ENCODE assay signal across 41 cellular contexts in genomic region chr1:11041048-11041447, GRCh38. TPM values are rescaled to one million over a fixed set of nuclear protein-coding genes. Genes with fewer than 3 reads are reported as not detected.
"Had no signal": no experiment of that assay in that cellular context is flagged by ENCODE, and none has a peak within 500 bp of the region (broad histone marks: within the 10 kb centered on the region; RNA-seq: fewer than 3 reads in every experiment).

No MANE protein-coding gene starts in this region.

- H3K27me3 ChIP-seq: adrenal gland, ascending aorta, body of pancreas, brain microvascular endothelial cell, breast epithelium had no signal

- ATAC-seq: activated naive CD4-positive, alpha-beta T cell treated with anti-CD3 and anti-CD28 coated beads, Interleukin-2, amount 50 U/mL, for 72 hours; activated naive CD8-positive, alpha-beta T cell treated with anti-CD3 and anti-CD28 coated beads, Interleukin-2, amount 50 U/mL, for 24 hours; activated T-cell treated with anti-CD3 and anti-CD28 coated beads, Interleukin-2, amount 50 U/mL, for 4 hours; activated T-cell treated with anti-CD3 and anti-CD28 coated beads, Interleukin-2, amount 50 U/mL, for 72 hours; activated T-helper 17 cell treated with anti-CD3 and anti-CD28 coated beads, Interleukin-2, amount 50 U/mL, for 72 hours; body of pancreas had no signal

- H3K4me1 ChIP-seq: adrenal gland, body of pancreas, breast epithelium had no signal

- DNase-seq: activated effector memory CD4-positive, alpha-beta T cell treated with anti-CD3 and anti-CD28 coated beads, Interleukin-2, amount 50 U/mL, for 16 hours; activated effector memory CD4-positive, alpha-beta T cell treated with Interleukin-2 at 50 U/mL for 16 hours; activated gamma-delta T cell; activated gamma-delta T cell treated with Interleukin-2 at 50 U/mL for 16 hours; activated naive CD4-positive, alpha-beta T cell; activated naive CD4-positive, alpha-beta T cell treated with anti-CD3 and anti-CD28 coated beads for 36 hours; activated naive CD4-positive, alpha-beta T cell treated with anti-CD3 and anti-CD28 coated beads, Interleukin-2, amount 10 ng/mL, durations not matched to agents 7 days and 5 days; activated naive CD4-positive, alpha-beta T cell treated with anti-CD3 and anti-CD28 coated beads, Interleukin-2, amount 50 U/mL, for 16 hours; activated naive CD4-positive, alpha-beta T cell treated with Interleukin-2 at 50 U/mL for 16 hours; activated naive CD8-positive, alpha-beta T cell treated with anti-CD3 and anti-CD28 coated beads for 36 hours; activated naive CD8-positive, alpha-beta T cell treated with anti-CD3 and anti-CD28 coated beads, Interleukin-2, amount 10 ng/mL, durations not matched to agents 7 days and 5 days; activated naive CD8-positive, alpha-beta T cell treated with anti-CD3 and anti-CD28 coated beads, Interleukin-2, amount 50 U/mL, for 24 hours; activated T-cell treated with anti-CD3 and anti-CD28 coated beads, Interleukin-2, amount 50 U/mL, for 24 hours; activated T-cell treated with anti-CD3 and anti-CD28 coated beads, Interleukin-2, amount 50 U/mL, for 4 hours; activated T-cell treated with anti-CD3 and anti-CD28 coated beads, Interleukin-2, amount 50 U/mL, for 48 hours; activated T-cell treated with anti-CD3 and anti-CD28 coated beads, Interleukin-2, amount 50 U/mL, for 72 hours; adrenal gland; amniotic stem cell; amygdala; anterior cingulate cortex; aorta; body of pancreas; brain microvascular endothelial cell; caudate nucleus; central memory CD4-positive, alpha-beta T cell; cerebellar nuclear complex had no signal

- H3K9me3 Mint-ChIP-seq: activated naive CD4-positive, alpha-beta T cell treated with anti-CD3 and anti-CD28 coated beads for 36 hours; activated naive CD4-positive, alpha-beta T cell treated with anti-CD3 and anti-CD28 coated beads, Interleukin-2, amount 10 ng/mL, durations not matched to agents 7 days and 5 days; activated naive CD4-positive, alpha-beta T cell treated with anti-CD3 and anti-CD28 coated beads, Interleukin-2, amount 50 U/mL, for 24 hours; activated naive CD4-positive, alpha-beta T cell treated with anti-CD3 and anti-CD28 coated beads, Interleukin-2, amount 50 U/mL, for 72 hours; activated naive CD8-positive, alpha-beta T cell treated with anti-CD3 and anti-CD28 coated beads for 36 hours; activated naive CD8-positive, alpha-beta T cell treated with anti-CD3 and anti-CD28 coated beads, Interleukin-2, amount 10 ng/mL, durations not matched to agents 7 days and 5 days; activated naive CD8-positive, alpha-beta T cell treated with anti-CD3 and anti-CD28 coated beads, Interleukin-2, amount 50 U/mL, for 24 hours; activated T-cell treated with anti-CD3 and anti-CD28 coated beads, Interleukin-2, amount 50 U/mL, for 24 hours; activated T-cell treated with anti-CD3 and anti-CD28 coated beads, Interleukin-2, amount 50 U/mL, for 4 hours; activated T-cell treated with anti-CD3 and anti-CD28 coated beads, Interleukin-2, amount 50 U/mL, for 72 hours; activated T-helper 1 cell treated with anti-CD3 and anti-CD28 coated beads, Interleukin-12 subunit alpha, Interleukin-12 subunit beta, Interleukin-2, Interleukin-4 antibody, amounts not matched to agents 30 ng/mL and 10 ng/mL and 1 ng/mL, durations not matched to agents 14 hours and 24 hours and 36 hours; activated T-helper 17 cell treated with anti-CD3 and anti-CD28 coated beads, Interleukin-2, amount 50 U/mL, for 72 hours; activated T-helper 2 cell treated with anti-CD3 and anti-CD28 coated beads, Interferon-gamma antibody, Interleukin-2, Interleukin-4, amounts not matched to agents 10 μg/mL and 5 μg/mL and 100 μg/mL, durations not matched to agents 14 hours and 24 hours and 36 hours; brain; central memory CD8-positive, alpha-beta T cell had no signal

- FAIRE-seq: astrocyte, bronchial epithelial cell had no signal

- H3K9me3 ChIP-seq: adrenal gland, ascending aorta, body of pancreas, breast epithelium had no signal

- H3K4me3 Mint-ChIP-seq: activated naive CD4-positive, alpha-beta T cell treated with anti-CD3 and anti-CD28 coated beads for 36 hours; activated naive CD4-positive, alpha-beta T cell treated with anti-CD3 and anti-CD28 coated beads, Interleukin-2, amount 10 ng/mL, durations not matched to agents 7 days and 5 days; activated naive CD4-positive, alpha-beta T cell treated with anti-CD3 and anti-CD28 coated beads, Interleukin-2, amount 50 U/mL, for 24 hours; activated naive CD8-positive, alpha-beta T cell; activated naive CD8-positive, alpha-beta T cell treated with anti-CD3 and anti-CD28 coated beads for 36 hours; activated naive CD8-positive, alpha-beta T cell treated with anti-CD3 and anti-CD28 coated beads, Interleukin-2, amount 10 ng/mL, durations not matched to agents 7 days and 5 days; activated naive CD8-positive, alpha-beta T cell treated with anti-CD3 and anti-CD28 coated beads, Interleukin-2, amount 50 U/mL, for 24 hours; activated T-cell treated with anti-CD3 and anti-CD28 coated beads, Interleukin-2, amount 50 U/mL, for 24 hours; activated T-cell treated with anti-CD3 and anti-CD28 coated beads, Interleukin-2, amount 50 U/mL, for 4 hours; activated T-cell treated with anti-CD3 and anti-CD28 coated beads, Interleukin-2, amount 50 U/mL, for 72 hours; activated T-helper 1 cell treated with anti-CD3 and anti-CD28 coated beads, Interleukin-12 subunit alpha, Interleukin-12 subunit beta, Interleukin-2, Interleukin-4 antibody, amounts not matched to agents 30 ng/mL and 10 ng/mL and 1 ng/mL, durations not matched to agents 14 hours and 24 hours and 36 hours; activated T-helper 17 cell treated with anti-CD3 and anti-CD28 coated beads, Interleukin-2, amount 50 U/mL, for 72 hours; brain; central memory CD8-positive, alpha-beta T cell had no signal

- H3K27ac ChIP-seq: adrenal gland, ascending aorta, body of pancreas, brain microvascular endothelial cell, breast epithelium, cardiac muscle cell had no signal

- H3K4me3 ChIP-seq: adrenal gland, ascending aorta, body of pancreas, breast epithelium, cardiac muscle cell had no signal

- H3K36me3 ChIP-seq: adrenal gland, ascending aorta, brain microvascular endothelial cell, breast epithelium, cardiac muscle cell had no signal

- H3K27me3 Mint-ChIP-seq: activated naive CD4-positive, alpha-beta T cell treated with anti-CD3 and anti-CD28 coated beads, Interleukin-2, amount 10 ng/mL, durations not matched to agents 7 days and 5 days; activated naive CD4-positive, alpha-beta T cell treated with anti-CD3 and anti-CD28 coated beads, Interleukin-2, amount 50 U/mL, for 24 hours; activated naive CD8-positive, alpha-beta T cell; activated naive CD8-positive, alpha-beta T cell treated with anti-CD3 and anti-CD28 coated beads for 36 hours; activated naive CD8-positive, alpha-beta T cell treated with anti-CD3 and anti-CD28 coated beads, Interleukin-2, amount 10 ng/mL, durations not matched to agents 7 days and 5 days; activated naive CD8-positive, alpha-beta T cell treated with anti-CD3 and anti-CD28 coated beads, Interleukin-2, amount 50 U/mL, for 24 hours; activated T-cell treated with anti-CD3 and anti-CD28 coated beads, Interleukin-2, amount 50 U/mL, for 24 hours; activated T-helper 17 cell treated with anti-CD3 and anti-CD28 coated beads, Interleukin-2, amount 50 U/mL, for 72 hours; brain; central memory CD8-positive, alpha-beta T cell had no signal

- H3K27ac Mint-ChIP-seq: activated naive CD4-positive, alpha-beta T cell treated with anti-CD3 and anti-CD28 coated beads for 36 hours; activated naive CD4-positive, alpha-beta T cell treated with anti-CD3 and anti-CD28 coated beads, Interleukin-2, amount 10 ng/mL, durations not matched to agents 7 days and 5 days; activated naive CD4-positive, alpha-beta T cell treated with anti-CD3 and anti-CD28 coated beads, Interleukin-2, amount 50 U/mL, for 24 hours; activated naive CD4-positive, alpha-beta T cell treated with anti-CD3 and anti-CD28 coated beads, Interleukin-2, amount 50 U/mL, for 72 hours; activated naive CD8-positive, alpha-beta T cell; activated naive CD8-positive, alpha-beta T cell treated with anti-CD3 and anti-CD28 coated beads for 36 hours; activated naive CD8-positive, alpha-beta T cell treated with anti-CD3 and anti-CD28 coated beads, Interleukin-2, amount 10 ng/mL, durations not matched to agents 7 days and 5 days; activated naive CD8-positive, alpha-beta T cell treated with anti-CD3 and anti-CD28 coated beads, Interleukin-2, amount 50 U/mL, for 24 hours; activated T-cell treated with anti-CD3 and anti-CD28 coated beads, Interleukin-2, amount 50 U/mL, for 24 hours; activated T-cell treated with anti-CD3 and anti-CD28 coated beads, Interleukin-2, amount 50 U/mL, for 72 hours; activated T-helper 1 cell treated with anti-CD3 and anti-CD28 coated beads, Interleukin-12 subunit alpha, Interleukin-12 subunit beta, Interleukin-2, Interleukin-4 antibody, amounts not matched to agents 30 ng/mL and 10 ng/mL and 1 ng/mL, durations not matched to agents 14 hours and 24 hours and 36 hours; activated T-helper 17 cell treated with anti-CD3 and anti-CD28 coated beads, Interleukin-2, amount 50 U/mL, for 72 hours; activated T-helper 2 cell treated with anti-CD3 and anti-CD28 coated beads, Interferon-gamma antibody, Interleukin-2, Interleukin-4, amounts not matched to agents 10 μg/mL and 5 μg/mL and 100 μg/mL, durations not matched to agents 14 hours and 24 hours and 36 hours; brain had no signal

- H3K4me1 Mint-ChIP-seq: activated T-helper 17 cell treated with anti-CD3 and anti-CD28 coated beads, Interleukin-2, amount 50 U/mL, for 72 hours; central memory CD8-positive, alpha-beta T cell had no signal

- H3K36me3 Mint-ChIP-seq: activated naive CD4-positive, alpha-beta T cell treated with anti-CD3 and anti-CD28 coated beads, Interleukin-2, amount 10 ng/mL, durations not matched to agents 7 days and 5 days; activated naive CD4-positive, alpha-beta T cell treated with anti-CD3 and anti-CD28 coated beads, Interleukin-2, amount 50 U/mL, for 24 hours; activated naive CD4-positive, alpha-beta T cell treated with anti-CD3 and anti-CD28 coated beads, Interleukin-2, amount 50 U/mL, for 72 hours; activated naive CD8-positive, alpha-beta T cell; activated naive CD8-positive, alpha-beta T cell treated with anti-CD3 and anti-CD28 coated beads for 36 hours; activated naive CD8-positive, alpha-beta T cell treated with anti-CD3 and anti-CD28 coated beads, Interleukin-2, amount 10 ng/mL, durations not matched to agents 7 days and 5 days; brain had no signal

RNA-seq across cellular contexts. Expression of gene MASP2, which starts 6.0 kb away (rescaled TPM):
- total RNA-seq: activated naive CD8-positive, alpha-beta T cell treated with anti-CD3 and anti-CD28 coated beads, Interleukin-2, amount 10 ng/mL, durations not matched to agents 7 days and 5 days; adrenal gland; aorta; ascending aorta; body of pancreas; breast epithelium; bronchial epithelial cell; cardiac muscle cell; cardiac septum; chondrocyte had no signal
